10 cellular contexts compared by ENCODE assay signal in genomic region chr3:38646630-38647029, GRCh38. TPM values are rescaled to one million over a fixed set of nuclear protein-coding genes. Genes with fewer than 3 reads are reported as not detected.
DNase-seq lines count a peak whose midpoint lies in the region; ATAC-seq and TF ChIP-seq lines count a peak whose summit lies in the region.
"Had no signal": no experiment of that assay in that cellular context is flagged by ENCODE, and none has a peak within 500 bp of the region (broad histone marks: within the 10 kb centered on the region; RNA-seq: fewer than 3 reads in every experiment).

No MANE protein-coding gene starts in this region.

- peak; percentile 59 for DNase-seq in A673 (ENCODE audit: low spot score)
- no peak for DNase-seq in GM06990 (ENCODE audit: extremely low read depth, insufficient read length)
- peak in 1 of 2 donors; percentile 36 for DNase-seq in fibroblast of lung (ENCODE audit: low read depth in 2 of 2)
- DNase-seq: psoas muscle, uterus had no signal

- POLR2A ChIA-PET in A673 (lab: Charles Lee; ENCODE audit: low non-redundant PET) = no interaction called here

- no peak overlapping the region for H3K27ac ChIP-seq in A673 (ENCODE audit: low read depth, low read length, poor library complexity, severe bottlenecking)
- H3K27ac ChIP-seq in OCI-LY3 (ENCODE audit: low read length) = no peak overlapping the region
- H3K27ac ChIP-seq in fibroblast of lung (ENCODE audit: insufficient read depth, low read length) = no peak overlapping the region
- H3K27ac ChIP-seq: psoas muscle, uterus had no signal

- no peak overlapping the region for H2AFZ ChIP-seq in OCI-LY3 (ENCODE audit: low read depth, low read length)
- H2AFZ ChIP-seq in fibroblast of lung (ENCODE audit: low read length) = no peak overlapping the region

- H3K36me3 ChIP-seq in A673 (ENCODE audit: insufficient read depth, low read length, poor library complexity, severe bottlenecking) (no peaks in the 10 kb centered on the region), GM06990 (ENCODE audit: control insufficient read depth, insufficient read depth, low read length) (no peaks in the 10 kb centered on the region), OCI-LY3 (replicated peaks; ENCODE audit: low read depth, low read length) (no peaks in the 10 kb centered on the region), fibroblast of lung (ENCODE audit: control insufficient read depth, insufficient read depth, low read length) (no peaks in the 10 kb centered on the region)
- H3K36me3 ChIP-seq: uterus had no signal

- H3K4me1 ChIP-seq in A673 (ENCODE audit: insufficient read depth, low read length, poor library complexity, severe bottlenecking) (no peaks in the 10 kb centered on the region), OCI-LY3 (ENCODE audit: low read length) (no peaks in the 10 kb centered on the region), fibroblast of lung (ENCODE audit: control insufficient read depth, extremely low read depth, insufficient read depth, low read length) (peaks cover 4% of the 10 kb centered on the region)

- H4K20me1 ChIP-seq in OCI-LY3 (ENCODE audit: insufficient read depth, low read length) (no peaks in the 10 kb centered on the region), fibroblast of lung (ENCODE audit: control insufficient read depth, extremely low read depth, insufficient read depth, low read length) (no peaks in the 10 kb centered on the region)

- no peak overlapping the region for H3K9ac ChIP-seq in OCI-LY3 (ENCODE audit: low read length)
- no peak overlapping the region for H3K9ac ChIP-seq in fibroblast of lung (ENCODE audit: insufficient read depth, low read length)

- H3K4me2 ChIP-seq in OCI-LY3 (ENCODE audit: low read length) = no peak overlapping the region
- H3K4me2 ChIP-seq in fibroblast of lung (ENCODE audit: extremely low read depth, insufficient read depth, low read length) = no peak overlapping the region

- no peaks in the 10 kb centered on the region for H3K27me3 ChIP-seq in A673 (replicated peaks; ENCODE audit: insufficient read depth, low read depth, low read length, poor library complexity)
- H3K27me3 ChIP-seq in GM06990 (replicated peaks; ENCODE audit: control insufficient read depth, insufficient read depth, low read length) = peaks cover 2% of the 10 kb centered on the region
- peaks cover 10% of the 10 kb centered on the region for H3K27me3 ChIP-seq in OCI-LY3 (ENCODE audit: low read depth, low read length)
- H3K27me3 ChIP-seq in fibroblast of lung (ENCODE audit: control insufficient read depth, insufficient read depth, low read length) = peaks cover 12% of the 10 kb centered on the region
- H3K27me3 ChIP-seq: uterus had no signal

- CTCF ChIA-PET in A673 (lab: Charles Lee) = interaction anchor here (1.5 kb wide), 1 partner anchor 353 kb away, joined by 5 read pairs; no protein-coding TSS in a partner anchor

- intact Hi-C loops in A673 (cut with micrococcal nuclease; ENCODE audit: unreplicated experiment) = no loop called here

- H3K9me3 ChIP-seq in A673 (ENCODE audit: low read depth, low read length, poor library complexity, severe bottlenecking) (no peaks in the 10 kb centered on the region), OCI-LY3 (ENCODE audit: insufficient read depth, low read length) (no peaks in the 10 kb centered on the region), fibroblast of lung (ENCODE audit: control insufficient read depth, insufficient read depth, low read depth, low read length) (no peaks in the 10 kb centered on the region)
- H3K9me3 ChIP-seq: psoas muscle, uterus had no signal

- H3K79me2 ChIP-seq in OCI-LY3 (ENCODE audit: low read length) = no peaks in the 10 kb centered on the region
- H3K79me2 ChIP-seq in fibroblast of lung (ENCODE audit: control insufficient read depth, insufficient read depth, low read length) = no peaks in the 10 kb centered on the region

- H3K4me3 ChIP-seq in A673 (ENCODE audit: low read depth, low read length, poor library complexity, severe bottlenecking) = no peak overlapping the region
- H3K4me3 ChIP-seq in GM06990 (replicated peaks; ENCODE audit: low read depth, low read length) = no peak overlapping the region
- no peak overlapping the region for H3K4me3 ChIP-seq in OCI-LY3 (ENCODE audit: low read length)
- H3K4me3 ChIP-seq in fibroblast of lung (replicated peaks in 1 of 4; ENCODE audit: control extremely low read depth in 1 of 4, insufficient read depth in 1 of 4, low read depth in 3 of 4, low read length in 4 of 4) = no peak overlapping the region
- H3K4me3 ChIP-seq: psoas muscle, uterus had no signal

- peak; percentile 51 for TF ChIP-seq CTCF in A673 (conservative IDR thresholded peaks at IDR 0.05; ENCODE audit: low read depth, low read length)
- TF ChIP-seq CTCF in GM06990 (IDR thresholded peaks at IDR 0.05; ENCODE audit: insufficient read depth, low read length, poor library complexity, severe bottlenecking) = peak; percentile 60
- peak; percentile 84 for TF ChIP-seq CTCF in OCI-LY3 (IDR thresholded peaks at IDR 0.05; ENCODE audit: low read depth, low read length)
- peak; percentile 11 to 48 for TF ChIP-seq CTCF in fibroblast of lung (conservative IDR thresholded peaks at IDR 0.05 in 1 of 2, IDR thresholded peaks at IDR 0.05 in 1 of 2; ENCODE audit: low read depth in 1 of 2, low read length in 2 of 2)

- no peak for ATAC-seq in HG03432 (IDR thresholded peaks at IDR 0.05; ENCODE audit: unreplicated experiment)
- ATAC-seq in GM19463 (IDR thresholded peaks at IDR 0.05; ENCODE audit: unreplicated experiment) = no peak
- ATAC-seq in HG03135 (IDR thresholded peaks at IDR 0.05; ENCODE audit: unreplicated experiment) = no peak
- no peak for ATAC-seq in GM21423 (IDR thresholded peaks at IDR 0.05; ENCODE audit: unreplicated experiment)
- ATAC-seq: psoas muscle had no signal

- BruUV-seq in A673 (replicated peaks; lab: Mats Ljungman, UMichigan) = no TSS peak

RNA-seq across cellular contexts. Expression of gene SCN5A, which starts 2.9 kb away (rescaled TPM):
- total RNA-seq in A673 (2021) = 0.54 and 1.0 TPM in 2 replicates
- total RNA-seq in fibroblast of lung = 0.50 and 0.77 TPM in 2 replicates
- polyA plus RNA-seq in fibroblast of lung = 0.27 and 0.61 TPM in 2 replicates
- 0.36 and 0.56 TPM in 2 replicates for polyA plus RNA-seq in fibroblast of lung (2012)
- polyA minus RNA-seq in fibroblast of lung (ENCODE audit: low replicate concordance) = 1.3 and 2.4 TPM in 2 replicates

Comparison
In these comparisons a context has a peak if more than half of its experiments do, and no peak if none do; other contexts are left out.
1. CTCF ChIP-seq: peak in every context shown above with its lines; median percentile 84 in OCI-LY3; 60 in GM06990; 51 in A673; 30 in fibroblast of lung.